In genomic region chr2:100285691-100286090, GRCh38 we compare ENCODE assay signal across 1 cellular context.
TF ChIP-seq lines count a peak whose summit lies in the region.

No MANE protein-coding gene starts in this region.

TF ChIP-seq in HCT116, 20 proteins besides CTCF, POLR2A, EP300 and RAD21 (continued from another document):
- TF ChIP-seq SIN3A (IDR thresholded peaks at IDR 0.05; ENCODE audit: low read depth) (no peak), YY1 (IDR thresholded peaks at IDR 0.05; ENCODE audit: extremely low read depth, insufficient replicate concordance, low read depth, low read length) (no peak), FOSL1 (IDR thresholded peaks at IDR 0.05; ENCODE audit: low read depth) (peak; percentile 76), ATF3 (IDR thresholded peaks at IDR 0.05) (0 out of 2 replicates have a peak, but pooled peaks have one; percentile 33), SRF (IDR thresholded peaks at IDR 0.05; ENCODE audit: low read depth) (no peak), JUND (IDR thresholded peaks at IDR 0.05) (peak; percentile 87), SP1 (IDR thresholded peaks at IDR 0.05; ENCODE audit: low read depth) (peak; percentile 80), MAX (IDR thresholded peaks at IDR 0.05) (peak; percentile 36; the same call in 1 of the 2 replicates), CEBPB (IDR thresholded peaks at IDR 0.05; ENCODE audit: low read depth) (peak; percentile 85), EZH2 (IDR thresholded peaks at IDR 0.05) (no peak), POLR2AphosphoS5 (IDR thresholded peaks at IDR 0.05; ENCODE audit: low read depth, low read length) (no peak; the same call in none of the 2 replicates), CBX3 (IDR thresholded peaks at IDR 0.05; ENCODE audit: low read depth) (peak; percentile 77), ZFX (IDR thresholded peaks at IDR 0.05) (no peak), EZH2phosphoT487 (IDR thresholded peaks at IDR 0.05; ENCODE audit: borderline replicate concordance) (no peak)
- TF ChIP-seq, protein P1, sequence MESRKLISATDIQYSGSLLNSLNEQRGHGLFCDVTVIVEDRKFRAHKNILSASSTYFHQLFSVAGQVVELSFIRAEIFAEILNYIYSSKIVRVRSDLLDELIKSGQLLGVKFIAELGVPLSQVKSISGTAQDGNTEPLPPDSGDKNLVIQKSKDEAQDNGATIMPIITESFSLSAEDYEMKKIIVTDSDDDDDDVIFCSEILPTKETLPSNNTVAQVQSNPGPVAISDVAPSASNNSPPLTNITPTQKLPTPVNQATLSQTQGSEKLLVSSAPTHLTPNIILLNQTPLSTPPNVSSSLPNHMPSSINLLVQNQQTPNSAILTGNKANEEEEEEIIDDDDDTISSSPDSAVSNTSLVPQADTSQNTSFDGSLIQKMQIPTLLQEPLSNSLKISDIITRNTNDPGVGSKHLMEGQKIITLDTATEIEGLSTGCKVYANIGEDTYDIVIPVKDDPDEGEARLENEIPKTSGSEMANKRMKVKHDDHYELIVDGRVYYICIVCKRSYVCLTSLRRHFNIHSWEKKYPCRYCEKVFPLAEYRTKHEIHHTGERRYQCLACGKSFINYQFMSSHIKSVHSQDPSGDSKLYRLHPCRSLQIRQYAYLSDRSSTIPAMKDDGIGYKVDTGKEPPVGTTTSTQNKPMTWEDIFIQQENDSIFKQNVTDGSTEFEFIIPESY (IDR thresholded peaks at IDR 0.05; ENCODE audit: extremely low read depth, insufficient replicate concordance, low read length) = no peak
